13 cellular contexts compared by ENCODE assay signal in genomic region chr11:63901660-63902059, GRCh38. TPM values are rescaled to one million over a fixed set of nuclear protein-coding genes. Genes with fewer than 3 reads are reported as not detected.
DNase-seq lines count a peak whose midpoint lies in the region; ATAC-seq, FAIRE-seq and TF ChIP-seq lines count a peak whose summit lies in the region.
"Had no signal": no experiment of that assay in that cellular context is flagged by ENCODE, and none has a peak within 500 bp of the region (broad histone marks: within the 10 kb centered on the region; RNA-seq: fewer than 3 reads in every experiment).

No MANE protein-coding gene starts in this region.

- TF ChIP-seq CTCF in A549 (IDR thresholded peaks at IDR 0.05) (peak; percentile 22; the same call in 2 of the 3 replicates), GM12865 (IDR thresholded peaks at IDR 0.05; ENCODE audit: insufficient read depth, low read depth, low read length, missing control alignments) (peak; percentile 25), SK-N-SH (IDR thresholded peaks at IDR 0.05) (peak; percentile 52)

- no peaks in the 10 kb centered on the region for H3K27me3 ChIP-seq in SK-N-SH (ENCODE audit: insufficient read depth)

- H3K4me2 ChIP-seq in A549 (no peak overlapping the region), SK-N-SH (no peak overlapping the region)

- POLR2A ChIA-PET in A549 (lab: Yijun Ruan, JAX) (no interaction called here), SK-N-SH (lab: Yijun Ruan, JAX) (no interaction called here)

- H3K9me2 ChIP-seq in SK-N-SH = no peaks in the 10 kb centered on the region

- no peak overlapping the region for H2AFZ ChIP-seq in SK-N-SH (ENCODE audit: low read depth)

- no peaks in the 10 kb centered on the region for H3K79me2 ChIP-seq in SK-N-SH (ENCODE audit: insufficient read depth)

- TF ChIP-seq EP300 in A549 (IDR thresholded peaks at IDR 0.05) (no peak), SK-N-SH (IDR thresholded peaks at IDR 0.05; ENCODE audit: borderline replicate concordance in 1 of 2, low read depth in 1 of 2, low read length in 1 of 2) (no peak)

- H3K4me1 ChIP-seq in A549 (no peaks in the 10 kb centered on the region), SK-N-SH (ENCODE audit: control insufficient read depth in 1 of 2, insufficient read depth in 2 of 2, low read depth in 1 of 2, low read length in 1 of 2) (no peaks in the 10 kb centered on the region; a peak in 1 of 4 replicates)

- 83% methylated on average over 3 of the region's 3 CpGs for WGBS in A549 (ENCODE audit: missing lambda C conversion rate)
- 87% methylated on average over 3 of the region's 3 CpGs for WGBS in SK-N-SH (ENCODE audit: low lambda C conversion rate)

- H3K9me3 ChIP-seq in A549 (no peaks in the 10 kb centered on the region), SK-N-SH (no peaks in the 10 kb centered on the region)

- H3K27ac ChIP-seq in A549 (no peak overlapping the region), SK-N-SH (ENCODE audit: low read depth in 2 of 2, low read length in 1 of 2) (no peak overlapping the region)
- H3K27ac ChIP-seq: HL-60 had no signal

- FAIRE-seq in A549 (lab: Jason Lieb, UNC) = no peak

- TF ChIP-seq RAD21 in A549 (conservative IDR thresholded peaks at IDR 0.05 in 1 of 2, IDR thresholded peaks at IDR 0.05 in 1 of 2) = peak in 1 of 2 experiments; percentile 31; a peak in 2 of 5 replicates
- TF ChIP-seq RAD21 in SK-N-SH (IDR thresholded peaks at IDR 0.05; ENCODE audit: low read length) = peak; percentile 42

- H3K9ac ChIP-seq in SK-N-SH = no peak overlapping the region

- CTCF ChIA-PET in A549 (lab: Yijun Ruan, JAX) (interaction anchor here (0.6 to 8.7 kb wide), 4 partner anchors 10 to 64 kb away, joined by 3 to 58 read pairs (median 4); partner anchors contain the start of gene MARK2), SK-N-SH (lab: Yijun Ruan, JAX) (interaction anchor here (5.4 kb wide), 1 partner anchor 64 kb away, joined by 25 read pairs; no protein-coding TSS in a partner anchor)

- peaks cover 10 to 86% of the 10 kb centered on the region in 2 experiments for H3K36me3 ChIP-seq in SK-N-SH (replicated peaks in 1 of 2; ENCODE audit: control insufficient read depth in 1 of 2, insufficient read depth in 2 of 2, low read length in 1 of 2)

- no peaks in the 10 kb centered on the region for H4K20me1 ChIP-seq in SK-N-SH (ENCODE audit: insufficient read depth)

- TF ChIP-seq POLR2A in A549 (IDR thresholded peaks at IDR 0.05; ENCODE audit: low read length) (no peak), erythroblast (IDR thresholded peaks at IDR 0.05; ENCODE audit: low read length) (no peak)

- DNase-seq in A549 (ENCODE audit: low read depth in 1 of 2, low spot score in 1 of 2) = peak in 1 of 2 experiments; percentile 62
- DNase-seq in GM12865 (ENCODE audit: low read depth) = peak; percentile 27
- DNase-seq in SK-N-SH = peak; percentile 45
- DNase-seq in erythroblast (lab: John Stamatoyannopoulos, UW) = peak; percentile 50 to 59
- no peak for DNase-seq in NCI-H524 treated with DMSO at 0.1 percent for 48 hours (lab: John Stamatoyannopoulos, UW)
- DNase-seq in NCI-H2029 treated with DMSO at 0.1 percent for 48 hours (lab: John Stamatoyannopoulos, UW) = no peak
- no peak for DNase-seq in NCI-H526 treated with DMSO at 0.1 percent for 48 hours (lab: John Stamatoyannopoulos, UW)
- DNase-seq in amygdala (lab: John Stamatoyannopoulos, UW) = no peak
- DNase-seq: NCI-H226, retina had no signal

- no peaks in the 10 kb centered on the region for H3F3A ChIP-seq in SK-N-SH (replicated peaks; ENCODE audit: insufficient read depth)

- ATAC-seq in A549 = peak; percentile 59 to 80; a peak in 4 of 6 replicates
- ATAC-seq: activated T-helper 17 cell treated with anti-CD3 and anti-CD28 coated beads, Interleukin-2, amount 50 U/mL, for 72 hours had no signal

- no peak overlapping the region for H3K4me3 ChIP-seq in A549
- no peak overlapping the region for H3K4me3 ChIP-seq in GM12865 (ENCODE audit: low read depth, low read length)
- H3K4me3 ChIP-seq in SK-N-SH (ENCODE audit: low read depth in 2 of 2, low read length in 1 of 2) = no peak overlapping the region

TF ChIP-seq in A549, 52 proteins besides CTCF, POLR2A, EP300 and RAD21 (continues in another document):
- no peak for TF ChIP-seq HEYL (CRISPR knock-in tag; IDR thresholded peaks at IDR 0.05)
- TF ChIP-seq PBX3 (IDR thresholded peaks at IDR 0.05) = no peak
- no peak for TF ChIP-seq NFE2L2 (conservative IDR thresholded peaks at IDR 0.05; ENCODE audit: low read length)
- TF ChIP-seq ZC3H11A (IDR thresholded peaks at IDR 0.05) = no peak
- no peak for TF ChIP-seq BHLHE40 (IDR thresholded peaks at IDR 0.05; ENCODE audit: low read depth, low read length)
- TF ChIP-seq CEBPB (IDR thresholded peaks at IDR 0.05) = no peak
- TF ChIP-seq E2F6 (IDR thresholded peaks at IDR 0.05; ENCODE audit: borderline replicate concordance, low read depth) = no peak
- TF ChIP-seq FOXS1 (CRISPR knock-in tag; IDR thresholded peaks at IDR 0.05) = no peak
- no peak for TF ChIP-seq JUNB (IDR thresholded peaks at IDR 0.05)
- TF ChIP-seq CBX2 (IDR thresholded peaks at IDR 0.05; ENCODE audit: borderline replicate concordance, low read depth) = no peak

TF ChIP-seq in SK-N-SH, 30 proteins besides CTCF, POLR2A, EP300 and RAD21:
- TF ChIP-seq SMC3 (IDR thresholded peaks at IDR 0.05; ENCODE audit: low read depth, low read length) (peak; percentile 38; the same call in 1 of the 2 replicates), RXRA (IDR thresholded peaks at IDR 0.05; ENCODE audit: borderline replicate concordance, low read depth) (no peak)
TF ChIP-seq in SK-N-SH: peak in this region for 1.

RNA-seq across cellular contexts. Expression of gene RCOR2, which starts 15.3 kb away (rescaled TPM):
- polyA plus RNA-seq in A549 (2011; rRNA removed) = 1.8 and 2.5 TPM in 2 replicates
- polyA plus RNA-seq in A549 (2012; cell fraction: cytosol; rRNA removed) = 1.4 and 2.0 TPM in 2 replicates
- 1.8 and 1.9 TPM in 2 replicates for polyA plus RNA-seq in A549 (2012; cell fraction: nucleus; rRNA removed)
- 0.46 to 0.82 TPM (median 0.58 TPM) in 3 replicates for polyA plus RNA-seq in A549 (2017; fragmentation: RNase III; extraction: RNeasy Plus Mini Kit Qiagen cat#74134 plus additional on column Dnase treatment)
- 3.0 and 3.4 TPM in 2 replicates for polyA minus RNA-seq in A549 (2011; rRNA and poly(A)+ RNA removed)
- polyA plus RNA-seq in SK-N-SH (2012; rRNA removed) = 1.1 and 1.4 TPM in 2 replicates
- 0.85 and 1.4 TPM in 2 replicates for polyA plus RNA-seq in SK-N-SH (2012; cell fraction: cytosol; rRNA removed)
- 1.8 and 2.6 TPM in 2 replicates for polyA plus RNA-seq in SK-N-SH (2012; cell fraction: nucleus; rRNA removed)
- polyA plus RNA-seq: CD4-positive, alpha-beta memory T cell had no signal

RNA-seq across cellular contexts. Expression of gene NAA40, which starts 37.1 kb away (rescaled TPM):
- polyA plus RNA-seq in A549 (2011; rRNA removed) = 21.9 and 23.7 TPM in 2 replicates
- polyA plus RNA-seq in A549 (2012; cell fraction: cytosol; rRNA removed) = 27.9 and 29.5 TPM in 2 replicates
- 49.4 and 62.6 TPM in 2 replicates for polyA plus RNA-seq in A549 (2012; cell fraction: nucleus; rRNA removed)
- 29.8 to 32.0 TPM (median 30.2 TPM) in 3 replicates for polyA plus RNA-seq in A549 (2017; fragmentation: RNase III; extraction: RNeasy Plus Mini Kit Qiagen cat#74134 plus additional on column Dnase treatment)
- 14.4 and 14.6 TPM in 2 replicates for polyA minus RNA-seq in A549 (2011; rRNA and poly(A)+ RNA removed)
- polyA plus RNA-seq in SK-N-SH (2012; rRNA removed) = 33.0 and 36.3 TPM in 2 replicates
- polyA plus RNA-seq in SK-N-SH (2012; cell fraction: cytosol; rRNA removed) = 21.4 and 26.3 TPM in 2 replicates
- polyA plus RNA-seq in SK-N-SH (2012; cell fraction: nucleus; rRNA removed) = 137 and 147 TPM in 2 replicates

Comparison
In these comparisons a context has a peak if more than half of its experiments do, and no peak if none do; other contexts are left out.
1. DNase-seq: peak in GM12865 (single experiment), SK-N-SH (single experiment) and erythroblast (2 of 2); none in NCI-H524 treated with DMSO at 0.1 percent for 48 hours (single experiment), NCI-H2029 treated with DMSO at 0.1 percent for 48 hours (single experiment), NCI-H526 treated with DMSO at 0.1 percent for 48 hours (single experiment) and amygdala (0 of 56).
2. Of the 12 proteins assayed by ChIP-seq in both A549 and SK-N-SH: peak only in A549: none; only in SK-N-SH: SMC3; in both: CTCF; in neither: 9; mixed calls (peak in some experiments, not most) for 1.
3. Peak in every context shown above with its lines, with median percentiles within 50 percentile points of each other: CTCF ChIP-seq.